15 cellular contexts compared by ENCODE assay signal in genomic region chr17:54903375-54903774, GRCh38. TPM values are rescaled to one million over a fixed set of nuclear protein-coding genes. Genes with fewer than 3 reads are reported as not detected.
A peak's percentile ranks its signal among the peaks of the same experiment; 100 is the strongest.
DNase-seq lines count a peak whose midpoint lies in the region; ATAC-seq and TF ChIP-seq lines count a peak whose summit lies in the region.
"Had no signal": no experiment of that assay in that cellular context is flagged by ENCODE, and none has a peak within 500 bp of the region (broad histone marks: within the 10 kb centered on the region; RNA-seq: fewer than 3 reads in every experiment).

No MANE protein-coding gene starts in this region.

- TF ChIP-seq CTCF in PC-3 (conservative IDR thresholded peaks at IDR 0.05; ENCODE audit: low read depth, low read length) = no peak

- no peak overlapping the region for H3K4me3 ChIP-seq in PC-3 (ENCODE audit: low read length)

- H2AFZ ChIP-seq in PC-3 (ENCODE audit: low read length) = no peak overlapping the region

- intact Hi-C loops in sciatic nerve (cut with DNase I) = no loop called here
- intact Hi-C loops in PC-3 (cut with micrococcal nuclease) = loop anchor here (10.0 kb wide), 1 partner anchor 441 kb away; no protein-coding TSS in a partner anchor

- H3K27me3 ChIP-seq in PC-3 (ENCODE audit: low read length) = no peaks in the 10 kb centered on the region

- no peaks in the 10 kb centered on the region for H3K9me3 ChIP-seq in PC-3 (ENCODE audit: low read length)

- no TSS peak for BruUV-seq in PC-3 (replicated peaks; lab: Mats Ljungman, UMichigan)

- no peak overlapping the region for H3K27ac Mint-ChIP-seq in activated CD4-positive, alpha-beta T cell treated with anti-CD3 and anti-CD28 coated beads, Interleukin-2, amount 10 ng/mL, durations not matched to agents 7 days and 5 days
- H3K27ac Mint-ChIP-seq: memory B cell; progenitor cell of endocrine pancreas; T-helper 2 cell treated with Interferon-gamma antibody and Interleukin-4, amounts not matched to agents 5 μg/mL and 100 μg/mL, for 36 hours had no signal

- no peaks in the 10 kb centered on the region for H3K36me3 Mint-ChIP-seq in activated CD4-positive, alpha-beta T cell treated with anti-CD3 and anti-CD28 coated beads, Interleukin-2, amount 10 ng/mL, durations not matched to agents 7 days and 5 days (ENCODE audit: low read depth)
- H3K36me3 Mint-ChIP-seq: memory B cell had no signal

- no peak overlapping the region for H3K4me2 ChIP-seq in PC-3 (ENCODE audit: low read length)

- H3K27ac ChIP-seq in PC-3 (ENCODE audit: low read length) = no peak overlapping the region

- no peaks in the 10 kb centered on the region for H3K9me3 Mint-ChIP-seq in activated CD4-positive, alpha-beta T cell treated with anti-CD3 and anti-CD28 coated beads, Interleukin-2, amount 10 ng/mL, durations not matched to agents 7 days and 5 days
- H3K9me3 Mint-ChIP-seq: memory B cell; T-helper 2 cell treated with Interferon-gamma antibody and Interleukin-4, amounts not matched to agents 5 μg/mL and 100 μg/mL, for 36 hours had no signal

- H3K36me3 ChIP-seq in PC-3 (ENCODE audit: low read depth, low read length) = peaks cover 32% of the 10 kb centered on the region

- H3K27me3 Mint-ChIP-seq in activated CD4-positive, alpha-beta T cell treated with anti-CD3 and anti-CD28 coated beads, Interleukin-2, amount 10 ng/mL, durations not matched to agents 7 days and 5 days = peaks cover 30% of the 10 kb centered on the region

- H3K4me1 Mint-ChIP-seq in activated CD4-positive, alpha-beta T cell treated with anti-CD3 and anti-CD28 coated beads, Interleukin-2, amount 10 ng/mL, durations not matched to agents 7 days and 5 days = peaks cover 9% of the 10 kb centered on the region
- H3K4me1 Mint-ChIP-seq: memory B cell had no signal

- POLR2A ChIA-PET in activated CD4-positive, alpha-beta T cell treated with anti-CD3 and anti-CD28 coated beads, Interleukin-2, amount 10 ng/mL, durations not matched to agents 7 days and 5 days (lab: Charles Lee) = no interaction called here
- POLR2A ChIA-PET in PC-3 (lab: Charles Lee; ENCODE audit: unreplicated experiment) = no interaction called here

- ATAC-seq in HG03097 (IDR thresholded peaks at IDR 0.05; ENCODE audit: low FRiP score, unreplicated experiment) = peak; percentile 45
- ATAC-seq in left lobe of liver = no peak
- ATAC-seq in sciatic nerve = peak; percentile 60
- ATAC-seq in GM21447 (IDR thresholded peaks at IDR 0.05; ENCODE audit: unreplicated experiment) = no peak
- no peak for ATAC-seq in PC-3

- no peaks in the 10 kb centered on the region for H3K9me2 ChIP-seq in PC-3 (replicated peaks; ENCODE audit: low read length)

- peak; percentile 70 for DNase-seq in astrocyte of the hippocampus (ENCODE audit: low read depth, low spot score)
- DNase-seq in left lobe of liver (ENCODE audit: low spot score) = peak; percentile 90
- DNase-seq in sciatic nerve (ENCODE audit: low spot score) = no peak
- no peak for DNase-seq in activated CD4-positive, alpha-beta T cell treated with anti-CD3 and anti-CD28 coated beads, Interleukin-2, amount 10 ng/mL, durations not matched to agents 7 days and 5 days
- no peak for DNase-seq in inferior parietal cortex (ENCODE audit: extremely low spot score)
- DNase-seq in PC-3 = no peak
- DNase-seq: activated CD8-positive, alpha-beta memory T cell treated with anti-CD3 and anti-CD28 coated beads for 24 hours; activated naive CD4-positive, alpha-beta T cell treated with anti-CD3 and anti-CD28 coated beads, Interleukin-2, amount 50 U/mL, for 16 hours; COR-L47; Karpas-422 had no signal

- no peak overlapping the region for H3K4me3 Mint-ChIP-seq in activated CD4-positive, alpha-beta T cell treated with anti-CD3 and anti-CD28 coated beads, Interleukin-2, amount 10 ng/mL, durations not matched to agents 7 days and 5 days
- H3K4me3 Mint-ChIP-seq: memory B cell; T-helper 2 cell treated with Interferon-gamma antibody and Interleukin-4, amounts not matched to agents 5 μg/mL and 100 μg/mL, for 36 hours had no signal

- CTCF ChIA-PET in activated CD4-positive, alpha-beta T cell treated with anti-CD3 and anti-CD28 coated beads, Interleukin-2, amount 10 ng/mL, durations not matched to agents 7 days and 5 days (lab: Charles Lee) = no interaction called here
- CTCF ChIA-PET in PC-3 (lab: Charles Lee) = interaction anchor here (0.7 kb wide), 1 partner anchor 32 kb away, joined by 5 read pairs; no protein-coding TSS in a partner anchor

- H3K79me2 ChIP-seq in PC-3 (ENCODE audit: low read length) = peaks cover 26% of the 10 kb centered on the region; the same call in 1 of the 2 replicates

- peaks cover 3% of the 10 kb centered on the region; the same call in 1 of the 2 replicates for H4K20me1 ChIP-seq in PC-3 (ENCODE audit: low read length)

- H3K9ac ChIP-seq in PC-3 (ENCODE audit: low read length) = no peak overlapping the region

- no peaks in the 10 kb centered on the region for H3F3A ChIP-seq in PC-3 (ENCODE audit: low read length, unreplicated experiment)

- H3K4me1 ChIP-seq in PC-3 (ENCODE audit: insufficient read depth, low read length) = peaks cover 7% of the 10 kb centered on the region

RNA-seq across cellular contexts. Expression of gene TOM1L1, which starts 2.7 kb away (rescaled TPM):
- total RNA-seq in left lobe of liver (55.8 TPM), sciatic nerve (15.3 TPM), PC-3 (2014; rRNA removed) (35.4 and 48.1 TPM in 2 replicates)
- total RNA-seq in activated CD4-positive, alpha-beta T cell treated with anti-CD3 and anti-CD28 coated beads, Interleukin-2, amount 10 ng/mL, durations not matched to agents 7 days and 5 days = under 1 TPM; 0.22 to 0.50 TPM

Comparison
In these comparisons a context has a peak if more than half of its experiments do, and no peak if none do; other contexts are left out.
1. ATAC-seq: peak in HG03097 (single experiment) and sciatic nerve (single experiment); none in left lobe of liver (single experiment), GM21447 (single experiment) and PC-3 (single experiment).
2. DNase-seq: peak in astrocyte of the hippocampus (single experiment) and left lobe of liver (single experiment); none in sciatic nerve (single experiment), activated CD4-positive, alpha-beta T cell treated with anti-CD3 and anti-CD28 coated beads, Interleukin-2, amount 10 ng/mL, durations not matched to agents 7 days and 5 days (single experiment), inferior parietal cortex (single experiment) and PC-3 (single experiment).
3. RNA of gene TOM1L1, which starts 2.7 kb away (total RNA-seq): 55.8 TPM in left lobe of liver (single experiment), 35.4 to 48.1 TPM in PC-3 and 15.3 TPM in sciatic nerve (single experiment); 0.22 to 0.50 TPM in activated CD4-positive, alpha-beta T cell treated with anti-CD3 and anti-CD28 coated beads, Interleukin-2, amount 10 ng/mL, durations not matched to agents 7 days and 5 days; every median in the first group is over 10 times any median in the second.